ENCODE assay signal across 1 cellular context in genomic region chr20:47150403-47151152, GRCh38.
TF ChIP-seq lines count a peak whose summit lies in the region.

No MANE protein-coding gene starts in this region.

TF ChIP-seq in HepG2, 621 proteins besides CTCF, POLR2A, EP300 and RAD21 (continued from another document and continues in another):
- TF ChIP-seq RERE (CRISPR knock-in tag; IDR thresholded peaks at IDR 0.05; ENCODE audit: low read depth): no peak
- TF ChIP-seq FOXA1 (IDR thresholded peaks at IDR 0.05): no peak
- TF ChIP-seq FOXA1 (CRISPR knock-in tag; IDR thresholded peaks at IDR 0.05): no peak
- TF ChIP-seq ZHX2 (IDR thresholded peaks at IDR 0.05; ENCODE audit: low read depth): no peak
- no peak for TF ChIP-seq ZHX2 (CRISPR knock-in tag; IDR thresholded peaks at IDR 0.05; ENCODE audit: borderline replicate concordance)
- peak; percentile 100 for TF ChIP-seq TEAD3 (CRISPR knock-in tag; optimal IDR thresholded peaks at IDR 0.05; ENCODE audit: borderline replicate concordance)
- TF ChIP-seq, protein P1, sequence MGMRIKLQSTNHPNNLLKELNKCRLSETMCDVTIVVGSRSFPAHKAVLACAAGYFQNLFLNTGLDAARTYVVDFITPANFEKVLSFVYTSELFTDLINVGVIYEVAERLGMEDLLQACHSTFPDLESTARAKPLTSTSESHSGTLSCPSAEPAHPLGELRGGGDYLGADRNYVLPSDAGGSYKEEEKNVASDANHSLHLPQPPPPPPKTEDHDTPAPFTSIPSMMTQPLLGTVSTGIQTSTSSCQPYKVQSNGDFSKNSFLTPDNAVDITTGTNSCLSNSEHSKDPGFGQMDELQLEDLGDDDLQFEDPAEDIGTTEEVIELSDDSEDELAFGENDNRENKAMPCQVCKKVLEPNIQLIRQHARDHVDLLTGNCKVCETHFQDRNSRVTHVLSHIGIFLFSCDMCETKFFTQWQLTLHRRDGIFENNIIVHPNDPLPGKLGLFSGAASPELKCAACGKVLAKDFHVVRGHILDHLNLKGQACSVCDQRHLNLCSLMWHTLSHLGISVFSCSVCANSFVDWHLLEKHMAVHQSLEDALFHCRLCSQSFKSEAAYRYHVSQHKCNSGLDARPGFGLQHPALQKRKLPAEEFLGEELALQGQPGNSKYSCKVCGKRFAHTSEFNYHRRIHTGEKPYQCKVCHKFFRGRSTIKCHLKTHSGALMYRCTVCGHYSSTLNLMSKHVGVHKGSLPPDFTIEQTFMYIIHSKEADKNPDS (CRISPR knock-in tag; IDR thresholded peaks at IDR 0.05): no peak
- no peak for TF ChIP-seq MAFK (conservative IDR thresholded peaks at IDR 0.05 in 1 of 2, IDR thresholded peaks at IDR 0.05 in 1 of 2; ENCODE audit: low read length in 2 of 2)
- TF ChIP-seq ZBTB42 (CRISPR knock-in tag; IDR thresholded peaks at IDR 0.05): no peak
- peak; percentile 53; the same call in 1 of the 2 replicates for TF ChIP-seq YEATS2 (CRISPR knock-in tag; IDR thresholded peaks at IDR 0.05; ENCODE audit: borderline replicate concordance)
- no peak for TF ChIP-seq SNAI1 (CRISPR knock-in tag; IDR thresholded peaks at IDR 0.05; ENCODE audit: borderline replicate concordance)
- TF ChIP-seq MED8 (CRISPR knock-in tag; IDR thresholded peaks at IDR 0.05; ENCODE audit: insufficient replicate concordance): no peak
- TF ChIP-seq KLF16 (CRISPR knock-in tag; IDR thresholded peaks at IDR 0.05): peak in 1 of 2 experiments; percentile 53; a peak in 1 of 4 replicates
- TF ChIP-seq THRA (CRISPR knock-in tag; IDR thresholded peaks at IDR 0.05; ENCODE audit: borderline replicate concordance): no peak
- TF ChIP-seq TBX2 (CRISPR knock-in tag; IDR thresholded peaks at IDR 0.05; ENCODE audit: borderline replicate concordance): peak; percentile 71; the same call in 1 of the 2 replicates
- no peak for TF ChIP-seq CHD4 (IDR thresholded peaks at IDR 0.05; ENCODE audit: borderline replicate concordance, low read length)
- no peak for TF ChIP-seq SNRNP70 (IDR thresholded peaks at IDR 0.05; ENCODE audit: low read depth, low read length)
- no peak for TF ChIP-seq ZNF20 (CRISPR knock-in tag; IDR thresholded peaks at IDR 0.05)
- TF ChIP-seq, protein P2, sequence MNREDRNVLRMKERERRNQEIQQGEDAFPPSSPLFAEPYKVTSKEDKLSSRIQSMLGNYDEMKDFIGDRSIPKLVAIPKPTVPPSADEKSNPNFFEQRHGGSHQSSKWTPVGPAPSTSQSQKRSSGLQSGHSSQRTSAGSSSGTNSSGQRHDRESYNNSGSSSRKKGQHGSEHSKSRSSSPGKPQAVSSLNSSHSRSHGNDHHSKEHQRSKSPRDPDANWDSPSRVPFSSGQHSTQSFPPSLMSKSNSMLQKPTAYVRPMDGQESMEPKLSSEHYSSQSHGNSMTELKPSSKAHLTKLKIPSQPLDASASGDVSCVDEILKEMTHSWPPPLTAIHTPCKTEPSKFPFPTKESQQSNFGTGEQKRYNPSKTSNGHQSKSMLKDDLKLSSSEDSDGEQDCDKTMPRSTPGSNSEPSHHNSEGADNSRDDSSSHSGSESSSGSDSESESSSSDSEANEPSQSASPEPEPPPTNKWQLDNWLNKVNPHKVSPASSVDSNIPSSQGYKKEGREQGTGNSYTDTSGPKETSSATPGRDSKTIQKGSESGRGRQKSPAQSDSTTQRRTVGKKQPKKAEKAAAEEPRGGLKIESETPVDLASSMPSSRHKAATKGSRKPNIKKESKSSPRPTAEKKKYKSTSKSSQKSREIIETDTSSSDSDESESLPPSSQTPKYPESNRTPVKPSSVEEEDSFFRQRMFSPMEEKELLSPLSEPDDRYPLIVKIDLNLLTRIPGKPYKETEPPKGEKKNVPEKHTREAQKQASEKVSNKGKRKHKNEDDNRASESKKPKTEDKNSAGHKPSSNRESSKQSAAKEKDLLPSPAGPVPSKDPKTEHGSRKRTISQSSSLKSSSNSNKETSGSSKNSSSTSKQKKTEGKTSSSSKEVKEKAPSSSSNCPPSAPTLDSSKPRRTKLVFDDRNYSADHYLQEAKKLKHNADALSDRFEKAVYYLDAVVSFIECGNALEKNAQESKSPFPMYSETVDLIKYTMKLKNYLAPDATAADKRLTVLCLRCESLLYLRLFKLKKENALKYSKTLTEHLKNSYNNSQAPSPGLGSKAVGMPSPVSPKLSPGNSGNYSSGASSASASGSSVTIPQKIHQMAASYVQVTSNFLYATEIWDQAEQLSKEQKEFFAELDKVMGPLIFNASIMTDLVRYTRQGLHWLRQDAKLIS (CRISPR knock-in tag; IDR thresholded peaks at IDR 0.05): 0 out of 2 replicates have a peak, but pooled peaks have one; percentile 56
- TF ChIP-seq ZFP36 (IDR thresholded peaks at IDR 0.05; ENCODE audit: borderline replicate concordance, low read depth, low read length, partially characterized antibody): no peak
- peak; percentile 64; the same call in 1 of the 2 replicates for TF ChIP-seq GABPB1 (CRISPR knock-in tag; IDR thresholded peaks at IDR 0.05)
- TF ChIP-seq JARID2 (CRISPR knock-in tag; IDR thresholded peaks at IDR 0.05; ENCODE audit: insufficient replicate concordance): no peak
- no peak for TF ChIP-seq ZNF496 (CRISPR knock-in tag; IDR thresholded peaks at IDR 0.05; ENCODE audit: insufficient replicate concordance)
- no peak for TF ChIP-seq PRMT3 (CRISPR knock-in tag; IDR thresholded peaks at IDR 0.05; ENCODE audit: borderline replicate concordance, low read depth)
- no peak for TF ChIP-seq ZNF546 (CRISPR knock-in tag; conservative IDR thresholded peaks at IDR 0.05)
- TF ChIP-seq HMGXB4 (CRISPR knock-in tag; IDR thresholded peaks at IDR 0.05; ENCODE audit: borderline replicate concordance in 1 of 2, low read depth in 1 of 2): peak; percentile 59 to 74; a peak in 2 of 4 replicates
- 0 out of 2 replicates have a peak, but pooled peaks have one; percentile 14 for TF ChIP-seq ARNT2 (CRISPR knock-in tag; IDR thresholded peaks at IDR 0.05; ENCODE audit: low read depth)
- TF ChIP-seq DNMT1 (CRISPR knock-in tag; IDR thresholded peaks at IDR 0.05): no peak
- TF ChIP-seq, protein P3, sequence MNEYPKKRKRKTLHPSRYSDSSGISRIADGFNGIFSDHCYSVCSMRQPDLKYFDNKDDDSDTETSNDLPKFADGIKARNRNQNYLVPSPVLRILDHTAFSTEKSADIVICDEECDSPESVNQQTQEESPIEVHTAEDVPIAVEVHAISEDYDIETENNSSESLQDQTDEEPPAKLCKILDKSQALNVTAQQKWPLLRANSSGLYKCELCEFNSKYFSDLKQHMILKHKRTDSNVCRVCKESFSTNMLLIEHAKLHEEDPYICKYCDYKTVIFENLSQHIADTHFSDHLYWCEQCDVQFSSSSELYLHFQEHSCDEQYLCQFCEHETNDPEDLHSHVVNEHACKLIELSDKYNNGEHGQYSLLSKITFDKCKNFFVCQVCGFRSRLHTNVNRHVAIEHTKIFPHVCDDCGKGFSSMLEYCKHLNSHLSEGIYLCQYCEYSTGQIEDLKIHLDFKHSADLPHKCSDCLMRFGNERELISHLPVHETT (CRISPR knock-in tag; conservative IDR thresholded peaks at IDR 0.05): no peak
- TF ChIP-seq MEIS1 (CRISPR knock-in tag; IDR thresholded peaks at IDR 0.05; ENCODE audit: borderline replicate concordance): 0 out of 2 replicates have a peak, but pooled peaks have one; percentile 50
- TF ChIP-seq ZSCAN20 (CRISPR knock-in tag; IDR thresholded peaks at IDR 0.05; ENCODE audit: borderline replicate concordance): no peak
- peak; percentile 93 for TF ChIP-seq ZNF124 (CRISPR knock-in tag; IDR thresholded peaks at IDR 0.05)
- peak; percentile 97 for TF ChIP-seq ARNTL (CRISPR knock-in tag; IDR thresholded peaks at IDR 0.05)
- no peak for TF ChIP-seq ZNF766 (CRISPR knock-in tag; IDR thresholded peaks at IDR 0.05; ENCODE audit: borderline replicate concordance)
- peak; percentile 62; the same call in 1 of the 2 replicates for TF ChIP-seq CCDC6 (CRISPR knock-in tag; IDR thresholded peaks at IDR 0.05)
